ENCODE assay signal across 2 cellular contexts in genomic region chr2:46967990-46968647, GRCh38.
A peak's percentile ranks its signal among the peaks of the same experiment; 100 is the strongest.
TF ChIP-seq lines count a peak whose summit lies in the region.

No MANE protein-coding gene starts in this region.

TF ChIP-seq in IMR-90, 13 proteins besides CTCF, POLR2A, EP300 and RAD21 (continued from another document):
- TF ChIP-seq RFX5 (IDR thresholded peaks at IDR 0.05; ENCODE audit: low read depth, low read length): no peak
TF ChIP-seq in IMR-90: peak in this region for 3.

TF ChIP-seq in liver, 16 proteins besides CTCF, POLR2A, EP300 and RAD21 (continued from another document):
- TF ChIP-seq YY1 (IDR thresholded peaks at IDR 0.05) (no peak), GABPA (IDR thresholded peaks at IDR 0.05 in 1 of 2, conservative IDR thresholded peaks at IDR 0.05 in 1 of 2) (no peak), RXRA (IDR thresholded peaks at IDR 0.05) (peak in 1 of 2 donors; percentile 14), SP1 (IDR thresholded peaks at IDR 0.05) (no peak), FOXA1 (IDR thresholded peaks at IDR 0.05) (no peak), HNF4G (IDR thresholded peaks at IDR 0.05) (no peak), FOXA2 (IDR thresholded peaks at IDR 0.05) (no peak), HNF4A (conservative IDR thresholded peaks at IDR 0.05) (peak in 1 of 2 donors; percentile 18), TAF1 (conservative IDR thresholded peaks at IDR 0.05) (no peak), EGR1 (IDR thresholded peaks at IDR 0.05; ENCODE audit: low read depth in 2 of 2) (no peak)
- TF ChIP-seq, protein P1, sequence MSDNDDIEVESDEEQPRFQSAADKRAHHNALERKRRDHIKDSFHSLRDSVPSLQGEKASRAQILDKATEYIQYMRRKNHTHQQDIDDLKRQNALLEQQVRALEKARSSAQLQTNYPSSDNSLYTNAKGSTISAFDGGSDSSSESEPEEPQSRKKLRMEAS (IDR thresholded peaks at IDR 0.05): no peak
- TF ChIP-seq, protein P2, sequence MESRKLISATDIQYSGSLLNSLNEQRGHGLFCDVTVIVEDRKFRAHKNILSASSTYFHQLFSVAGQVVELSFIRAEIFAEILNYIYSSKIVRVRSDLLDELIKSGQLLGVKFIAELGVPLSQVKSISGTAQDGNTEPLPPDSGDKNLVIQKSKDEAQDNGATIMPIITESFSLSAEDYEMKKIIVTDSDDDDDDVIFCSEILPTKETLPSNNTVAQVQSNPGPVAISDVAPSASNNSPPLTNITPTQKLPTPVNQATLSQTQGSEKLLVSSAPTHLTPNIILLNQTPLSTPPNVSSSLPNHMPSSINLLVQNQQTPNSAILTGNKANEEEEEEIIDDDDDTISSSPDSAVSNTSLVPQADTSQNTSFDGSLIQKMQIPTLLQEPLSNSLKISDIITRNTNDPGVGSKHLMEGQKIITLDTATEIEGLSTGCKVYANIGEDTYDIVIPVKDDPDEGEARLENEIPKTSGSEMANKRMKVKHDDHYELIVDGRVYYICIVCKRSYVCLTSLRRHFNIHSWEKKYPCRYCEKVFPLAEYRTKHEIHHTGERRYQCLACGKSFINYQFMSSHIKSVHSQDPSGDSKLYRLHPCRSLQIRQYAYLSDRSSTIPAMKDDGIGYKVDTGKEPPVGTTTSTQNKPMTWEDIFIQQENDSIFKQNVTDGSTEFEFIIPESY (IDR thresholded peaks at IDR 0.05): no peak
- TF ChIP-seq, protein P3, sequence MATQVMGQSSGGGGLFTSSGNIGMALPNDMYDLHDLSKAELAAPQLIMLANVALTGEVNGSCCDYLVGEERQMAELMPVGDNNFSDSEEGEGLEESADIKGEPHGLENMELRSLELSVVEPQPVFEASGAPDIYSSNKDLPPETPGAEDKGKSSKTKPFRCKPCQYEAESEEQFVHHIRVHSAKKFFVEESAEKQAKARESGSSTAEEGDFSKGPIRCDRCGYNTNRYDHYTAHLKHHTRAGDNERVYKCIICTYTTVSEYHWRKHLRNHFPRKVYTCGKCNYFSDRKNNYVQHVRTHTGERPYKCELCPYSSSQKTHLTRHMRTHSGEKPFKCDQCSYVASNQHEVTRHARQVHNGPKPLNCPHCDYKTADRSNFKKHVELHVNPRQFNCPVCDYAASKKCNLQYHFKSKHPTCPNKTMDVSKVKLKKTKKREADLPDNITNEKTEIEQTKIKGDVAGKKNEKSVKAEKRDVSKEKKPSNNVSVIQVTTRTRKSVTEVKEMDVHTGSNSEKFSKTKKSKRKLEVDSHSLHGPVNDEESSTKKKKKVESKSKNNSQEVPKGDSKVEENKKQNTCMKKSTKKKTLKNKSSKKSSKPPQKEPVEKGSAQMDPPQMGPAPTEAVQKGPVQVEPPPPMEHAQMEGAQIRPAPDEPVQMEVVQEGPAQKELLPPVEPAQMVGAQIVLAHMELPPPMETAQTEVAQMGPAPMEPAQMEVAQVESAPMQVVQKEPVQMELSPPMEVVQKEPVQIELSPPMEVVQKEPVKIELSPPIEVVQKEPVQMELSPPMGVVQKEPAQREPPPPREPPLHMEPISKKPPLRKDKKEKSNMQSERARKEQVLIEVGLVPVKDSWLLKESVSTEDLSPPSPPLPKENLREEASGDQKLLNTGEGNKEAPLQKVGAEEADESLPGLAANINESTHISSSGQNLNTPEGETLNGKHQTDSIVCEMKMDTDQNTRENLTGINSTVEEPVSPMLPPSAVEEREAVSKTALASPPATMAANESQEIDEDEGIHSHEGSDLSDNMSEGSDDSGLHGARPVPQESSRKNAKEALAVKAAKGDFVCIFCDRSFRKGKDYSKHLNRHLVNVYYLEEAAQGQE (IDR thresholded peaks at IDR 0.05): peak; percentile 42
